In genomic region chr4:188812644-188813043, GRCh38 we compare ENCODE assay signal across 9 cellular contexts.
"Had no signal": no experiment of that assay in that cellular context is flagged by ENCODE, and none has a peak within 500 bp of the region (broad histone marks: within the 10 kb centered on the region; RNA-seq: fewer than 3 reads in every experiment).

No MANE protein-coding gene starts in this region.

- H2AFZ ChIP-seq: GM23338 had no signal

- H3K9me3 ChIP-seq: HAP-1 had no signal

- H3K4me2 ChIP-seq: GM23338, KMS-11 had no signal

- H3K9ac ChIP-seq: KMS-11 had no signal

- H3K36me3 ChIP-seq: HAP-1 had no signal

- ATAC-seq: GM23338, HCT116 had no signal

- DNase-seq: H7, HFFc6, IMR-90, KBM-7 had no signal

- H3K27ac ChIP-seq: HL-60, KMS-11 had no signal

- H3K4me1 ChIP-seq: HAP-1 had no signal

- H3K4me3 ChIP-seq: GM23338, HAP-1 had no signal
